Comparison of ENCODE assay signal across 23 cellular contexts in genomic region chr22:25347752-25348102, GRCh38.
"Had no signal": no experiment of that assay in that cellular context is flagged by ENCODE, and none has a peak within 500 bp of the region (broad histone marks: within the 10 kb centered on the region; RNA-seq: fewer than 3 reads in every experiment).

No MANE protein-coding gene starts in this region.

- H3K27ac ChIP-seq: breast epithelium, coronary artery, gastrocnemius medialis, neural progenitor cell, prostate gland, right atrium auricular region, tibial artery had no signal

- H3K27ac Mint-ChIP-seq: activated naive CD8-positive, alpha-beta T cell; activated T-cell treated with anti-CD3 and anti-CD28 coated beads, Interleukin-2, amount 50 U/mL, for 24 hours; activated T-helper 17 cell treated with anti-CD3 and anti-CD28 coated beads, Interleukin-2, amount 50 U/mL, for 72 hours; naive B cell; neural progenitor cell; stimulated activated naive CD8-positive, alpha-beta T cell treated with anti-CD3 and anti-CD28 coated beads, Interleukin-15, amount 100 ng/mL, for 72 hours; WTC11 had no signal

- H3K27me3 Mint-ChIP-seq: activated naive CD8-positive, alpha-beta T cell; activated T-cell treated with anti-CD3 and anti-CD28 coated beads, Interleukin-2, amount 50 U/mL, for 24 hours; activated T-helper 17 cell treated with anti-CD3 and anti-CD28 coated beads, Interleukin-2, amount 50 U/mL, for 72 hours; central memory CD8-positive, alpha-beta T cell; naive B cell; stimulated activated naive CD8-positive, alpha-beta T cell treated with anti-CD3 and anti-CD28 coated beads, Interleukin-15, amount 100 ng/mL, for 72 hours had no signal

- H3K4me1 ChIP-seq: breast epithelium, gastrocnemius medialis, neural progenitor cell, prostate gland, right atrium auricular region, tibial artery had no signal

- H3K9me3 ChIP-seq: breast epithelium, gastrocnemius medialis, prostate gland, right atrium auricular region, tibial artery had no signal

- H3K4me3 Mint-ChIP-seq: activated naive CD8-positive, alpha-beta T cell; activated T-cell treated with anti-CD3 and anti-CD28 coated beads, Interleukin-2, amount 50 U/mL, for 24 hours; activated T-helper 17 cell treated with anti-CD3 and anti-CD28 coated beads, Interleukin-2, amount 50 U/mL, for 72 hours; central memory CD8-positive, alpha-beta T cell; naive B cell; neural progenitor cell; stimulated activated naive CD8-positive, alpha-beta T cell treated with anti-CD3 and anti-CD28 coated beads, Interleukin-15, amount 100 ng/mL, for 72 hours; WTC11 had no signal

- ATAC-seq: activated T-helper 17 cell treated with anti-CD3 and anti-CD28 coated beads, Interleukin-2, amount 50 U/mL, for 72 hours; gastrocnemius medialis; stimulated activated naive CD8-positive, alpha-beta T cell treated with anti-CD3 and anti-CD28 coated beads, Interleukin-15, amount 100 ng/mL, for 72 hours; WTC11 had no signal

- H3K4me3 ChIP-seq: breast epithelium, coronary artery, gastrocnemius medialis, lung, neural progenitor cell, prostate gland, right atrium auricular region, tibial artery had no signal

- H3K36me3 ChIP-seq: breast epithelium, neural progenitor cell, prostate gland had no signal

- H3K9ac ChIP-seq: neural progenitor cell had no signal

- H3K4me1 Mint-ChIP-seq: activated T-helper 17 cell treated with anti-CD3 and anti-CD28 coated beads, Interleukin-2, amount 50 U/mL, for 72 hours; central memory CD8-positive, alpha-beta T cell; naive B cell; neural progenitor cell; stimulated activated naive CD8-positive, alpha-beta T cell treated with anti-CD3 and anti-CD28 coated beads, Interleukin-15, amount 100 ng/mL, for 72 hours; WTC11 had no signal

- H3K27me3 ChIP-seq: breast epithelium, gastrocnemius medialis, neural progenitor cell, right atrium auricular region, tibial artery had no signal

- H3K9me3 Mint-ChIP-seq: neural progenitor cell had no signal

- DNase-seq: activated CD4-positive, alpha-beta T cell treated with anti-CD3 and anti-CD28 coated beads, Interleukin-2, amount 50 U/mL, for 4 hours; activated CD8-positive, alpha-beta memory T cell treated with anti-CD3 and anti-CD28 coated beads for 24 hours; activated CD8-positive, alpha-beta memory T cell treated with anti-CD3 and anti-CD28 coated beads, Interleukin-2, amount 50 U/mL, for 4 hours; activated T-cell treated with anti-CD3 and anti-CD28 coated beads, Interleukin-2, amount 50 U/mL, for 24 hours; erythroblast; gastrocnemius medialis; hippocampal formation; left cardiac atrium; naive B cell; stimulated activated CD4-positive, alpha-beta T cell treated with anti-CD3 and anti-CD28 coated beads, Interleukin-12 subunit alpha, Interleukin-12 subunit beta, amount 100 ng/mL, for 4 hours; stimulated activated naive CD8-positive, alpha-beta T cell treated with anti-CD3 and anti-CD28 coated beads, Interleukin-15, amount 100 ng/mL, for 72 hours; T1000; tibial artery had no signal
